ENCODE assay signal across 19 cellular contexts in genomic region chr6:3784423-3784822, GRCh38.
"Had no signal": no experiment of that assay in that cellular context is flagged by ENCODE, and none has a peak within 500 bp of the region (broad histone marks: within the 10 kb centered on the region; RNA-seq: fewer than 3 reads in every experiment).

No MANE protein-coding gene starts in this region.

- H3K36me3 ChIP-seq: MG63, SJSA1 had no signal

- H3K4me1 ChIP-seq: SJSA1 had no signal

- H3K27ac ChIP-seq: SJSA1, SK-N-MC had no signal

- H3K27me3 ChIP-seq: MG63, SJSA1 had no signal

- H3K4me3 ChIP-seq: MG63, SJSA1, SK-N-MC had no signal

- DNase-seq: Karpas-422, KG1, MG63, NCI-H1092, NCI-H1105 treated with DMSO at 0.1 percent for 48 hours, NCI-H1417 treated with DMSO at 0.1 percent for 48 hours, NCI-H146, NCI-H1694 treated with DMSO at 0.1 percent for 48 hours, NCI-H1930, NCI-H226, NCI-H446, NCI-H510A, NCI-H524 treated with DMSO at 0.1 percent for 48 hours, NCI-H69, NCI-H774, SIG-M5 had no signal

- H3K9me3 ChIP-seq: MG63, SJSA1 had no signal

- ATAC-seq: Right ventricle myocardium inferior had no signal
